ENCODE assay signal across 1 cellular context in genomic region chr4:28062562-28062961, GRCh38.
TF ChIP-seq lines count a peak whose summit lies in the region.

No MANE protein-coding gene starts in this region.

TF ChIP-seq in WTC11, 78 proteins besides CTCF, POLR2A, EP300 and RAD21 (continued from another document):
- TF ChIP-seq, protein P1, sequence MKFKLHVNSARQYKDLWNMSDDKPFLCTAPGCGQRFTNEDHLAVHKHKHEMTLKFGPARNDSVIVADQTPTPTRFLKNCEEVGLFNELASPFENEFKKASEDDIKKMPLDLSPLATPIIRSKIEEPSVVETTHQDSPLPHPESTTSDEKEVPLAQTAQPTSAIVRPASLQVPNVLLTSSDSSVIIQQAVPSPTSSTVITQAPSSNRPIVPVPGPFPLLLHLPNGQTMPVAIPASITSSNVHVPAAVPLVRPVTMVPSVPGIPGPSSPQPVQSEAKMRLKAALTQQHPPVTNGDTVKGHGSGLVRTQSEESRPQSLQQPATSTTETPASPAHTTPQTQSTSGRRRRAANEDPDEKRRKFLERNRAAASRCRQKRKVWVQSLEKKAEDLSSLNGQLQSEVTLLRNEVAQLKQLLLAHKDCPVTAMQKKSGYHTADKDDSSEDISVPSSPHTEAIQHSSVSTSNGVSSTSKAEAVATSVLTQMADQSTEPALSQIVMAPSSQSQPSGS (CRISPR knock-in tag; IDR thresholded peaks at IDR 0.05; ENCODE audit: borderline replicate concordance, low read depth), result no peak
